1 cellular context compared by ENCODE assay signal in the genomic region with DNA sequence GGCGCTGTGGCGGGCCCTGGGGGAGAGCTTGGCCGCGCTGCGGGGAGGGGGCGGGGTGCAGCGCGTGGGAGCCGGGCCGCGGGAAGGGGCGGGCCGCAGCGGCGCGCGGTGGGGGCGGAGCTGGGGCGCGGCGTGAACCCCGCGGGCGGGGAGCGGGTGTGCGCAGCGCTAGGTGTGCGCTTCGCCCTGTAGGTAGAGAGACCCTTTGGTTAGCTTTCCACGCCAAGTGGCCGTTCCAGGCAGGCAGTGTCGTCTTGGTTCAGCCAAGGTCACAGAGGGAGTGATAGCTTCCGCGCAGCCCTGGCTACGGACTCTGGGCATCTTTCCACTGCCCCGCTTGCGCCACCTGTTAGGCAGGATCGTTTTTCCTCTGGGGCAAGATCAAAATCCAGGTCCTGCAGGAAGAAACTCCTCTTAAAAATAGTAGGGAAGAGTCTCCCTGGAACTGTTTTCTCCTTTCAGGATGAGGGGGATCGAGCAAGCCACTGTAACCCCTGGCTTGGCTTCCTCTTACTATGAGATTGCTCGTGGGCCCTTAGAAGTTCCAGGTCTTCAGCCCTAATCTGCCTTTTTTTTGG.
TF ChIP-seq lines count a peak whose summit lies in the region.

No MANE protein-coding gene starts in this region.

TF ChIP-seq in IMR-90, 13 proteins besides CTCF, POLR2A, EP300 and RAD21:
- TF ChIP-seq MAZ (IDR thresholded peaks at IDR 0.05; ENCODE audit: borderline replicate concordance, low read depth, low read length) (peak; percentile 66; the same call in 1 of the 2 replicates), MXI1 (IDR thresholded peaks at IDR 0.05; ENCODE audit: borderline replicate concordance, low read depth, low read length) (peak; percentile 59; the same call in 1 of the 2 replicates), CHD1 (IDR thresholded peaks at IDR 0.05; ENCODE audit: low read depth, low read length) (0 out of 2 replicates have a peak, but pooled peaks have one; percentile 6), BHLHE40 (IDR thresholded peaks at IDR 0.05; ENCODE audit: low read depth, low read length) (no peak), CEBPB (IDR thresholded peaks at IDR 0.05; ENCODE audit: low read depth, low read length) (peak; percentile 44; the same call in 1 of the 2 replicates)
- TF ChIP-seq, protein P1, sequence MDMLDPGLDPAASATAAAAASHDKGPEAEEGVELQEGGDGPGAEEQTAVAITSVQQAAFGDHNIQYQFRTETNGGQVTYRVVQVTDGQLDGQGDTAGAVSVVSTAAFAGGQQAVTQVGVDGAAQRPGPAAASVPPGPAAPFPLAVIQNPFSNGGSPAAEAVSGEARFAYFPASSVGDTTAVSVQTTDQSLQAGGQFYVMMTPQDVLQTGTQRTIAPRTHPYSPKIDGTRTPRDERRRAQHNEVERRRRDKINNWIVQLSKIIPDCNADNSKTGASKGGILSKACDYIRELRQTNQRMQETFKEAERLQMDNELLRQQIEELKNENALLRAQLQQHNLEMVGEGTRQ (IDR thresholded peaks at IDR 0.05; ENCODE audit: low read depth, low read length) = no peak
